Comparison of ENCODE assay signal across 14 cellular contexts in the genomic region with DNA sequence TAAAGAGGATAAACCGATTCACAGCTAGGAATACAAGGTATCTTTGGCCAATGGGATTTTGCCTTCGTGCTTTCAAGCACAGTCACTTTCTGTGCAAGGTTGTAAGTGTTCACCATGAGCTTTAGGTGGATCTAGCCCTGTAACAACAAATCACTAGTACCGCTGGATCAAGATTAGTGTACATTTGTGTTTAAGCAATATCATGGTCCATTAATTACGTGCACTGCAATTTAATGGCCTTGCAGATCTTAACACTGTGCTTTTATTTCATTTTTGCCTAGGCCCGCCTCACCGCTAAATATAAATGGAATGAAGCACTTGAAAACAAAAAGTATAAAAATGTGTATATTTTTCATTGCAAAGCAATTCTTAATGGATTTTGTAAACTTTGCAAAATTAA.
DNase-seq lines count a peak whose midpoint lies in the region; ATAC-seq, FAIRE-seq and TF ChIP-seq lines count a peak whose summit lies in the region.
"Had no signal": no experiment of that assay in that cellular context is flagged by ENCODE, and none has a peak within 500 bp of the region (broad histone marks: within the 10 kb centered on the region; RNA-seq: fewer than 3 reads in every experiment).

No MANE protein-coding gene starts in this region.

- no peaks in the 10 kb centered on the region for H3K27me3 ChIP-seq in MM.1S (replicated peaks; ENCODE audit: insufficient read depth, low read length)
- H3K27me3 ChIP-seq in astrocyte (ENCODE audit: insufficient read depth, low read length): no peaks in the 10 kb centered on the region
- peaks cover 11% of the 10 kb centered on the region for H3K27me3 ChIP-seq in smooth muscle cell (ENCODE audit: low read depth)

- no peaks in the 10 kb centered on the region for H3K9me3 Mint-ChIP-seq in astrocyte (ENCODE audit: unreplicated experiment)

- no peak overlapping the region for H3K9ac ChIP-seq in MM.1S (ENCODE audit: low read length)
- H3K9ac ChIP-seq in astrocyte (ENCODE audit: low read length): no peak overlapping the region
- H3K9ac ChIP-seq in smooth muscle cell (ENCODE audit: low read depth): no peak overlapping the region

- no peak overlapping the region for H3K4me3 Mint-ChIP-seq in astrocyte (ENCODE audit: unreplicated experiment)
- H3K4me3 Mint-ChIP-seq: B cell; CD4-positive, alpha-beta T cell had no signal

- 92% methylated on average over 6 of the region's 6 CpGs for WGBS in smooth muscle cell (ENCODE audit: low lambda C conversion rate)

- peak overlapping the region; percentile 6; the same call in 1 of the 2 replicates for H3K4me3 ChIP-seq in MM.1S (ENCODE audit: low read length)
- H3K4me3 ChIP-seq in astrocyte (ENCODE audit: insufficient read depth, low read depth, low read length): no peak overlapping the region
- H3K4me3 ChIP-seq in smooth muscle cell: no peak overlapping the region
- H3K4me3 ChIP-seq: HAP-1 had no signal

- no peaks in the 10 kb centered on the region for H3K4me1 Mint-ChIP-seq in astrocyte (ENCODE audit: low read depth, unreplicated experiment)
- H3K4me1 Mint-ChIP-seq: B cell had no signal

- peak overlapping the region; percentile 52 for H3K4me2 ChIP-seq in MM.1S (ENCODE audit: low read depth, low read length)
- peak overlapping the region; percentile 37 for H3K4me2 ChIP-seq in astrocyte (ENCODE audit: low read length)
- peak overlapping the region; percentile 30 for H3K4me2 ChIP-seq in smooth muscle cell

- peak; percentile 30 for DNase-seq in NCI-H748 (lab: John Stamatoyannopoulos, UW; ENCODE audit: unreplicated experiment)
- DNase-seq in NCI-H748 treated with DMSO at 0.1 percent for 48 hours (lab: John Stamatoyannopoulos, UW): no peak
- DNase-seq in MM.1S: no peak
- no peak for DNase-seq in astrocyte (ENCODE audit: low read depth)
- DNase-seq in smooth muscle cell (lab: John Stamatoyannopoulos, UW; ENCODE audit: unreplicated experiment): no peak
- no peak for DNase-seq in activated gamma-delta T cell (lab: John Stamatoyannopoulos, UW)
- DNase-seq: Calu3, DMS 273 treated with DMSO at 0.1 percent for 48 hours had no signal

- TF ChIP-seq CTCF in MM.1S (IDR thresholded peaks at IDR 0.05; ENCODE audit: low read length) (no peak), astrocyte (IDR thresholded peaks at IDR 0.05; ENCODE audit: insufficient read depth, low read depth, low read length) (no peak), smooth muscle cell (IDR thresholded peaks at IDR 0.05; ENCODE audit: borderline replicate concordance, insufficient read depth, poor library complexity, severe bottlenecking) (no peak)

- no peak overlapping the region for H3K27ac ChIP-seq in MM.1S (ENCODE audit: low read length)
- H3K27ac ChIP-seq in astrocyte (ENCODE audit: low read depth, low read length): no peak overlapping the region
- no peak overlapping the region for H3K27ac ChIP-seq in smooth muscle cell (ENCODE audit: low read depth)

- ATAC-seq in HG03095 (IDR thresholded peaks at IDR 0.05; ENCODE audit: unreplicated experiment): no peak

- H4K20me1 ChIP-seq in MM.1S (ENCODE audit: insufficient read depth, low read length) (no peaks in the 10 kb centered on the region), astrocyte (ENCODE audit: insufficient read depth, low read length) (no peaks in the 10 kb centered on the region), smooth muscle cell (ENCODE audit: low read depth) (no peaks in the 10 kb centered on the region)

- no peaks in the 10 kb centered on the region for H3K9me3 ChIP-seq in MM.1S (replicated peaks; ENCODE audit: insufficient read depth, low read length)
- no peaks in the 10 kb centered on the region for H3K9me3 ChIP-seq in astrocyte (ENCODE audit: insufficient read depth, low read depth, low read length)
- no peaks in the 10 kb centered on the region for H3K9me3 ChIP-seq in smooth muscle cell (replicated peaks; ENCODE audit: low read depth)

- no peaks in the 10 kb centered on the region for H3K79me2 ChIP-seq in MM.1S (ENCODE audit: low read length)
- H3K79me2 ChIP-seq in astrocyte (ENCODE audit: insufficient read depth, low read length): no peaks in the 10 kb centered on the region
- no peaks in the 10 kb centered on the region for H3K79me2 ChIP-seq in smooth muscle cell (ENCODE audit: low read depth)

- no peak overlapping the region for H3K27ac Mint-ChIP-seq in astrocyte (ENCODE audit: unreplicated experiment)
- H3K27ac Mint-ChIP-seq: B cell; CD4-positive, alpha-beta T cell had no signal

- H3K27me3 Mint-ChIP-seq in astrocyte (ENCODE audit: low read depth, unreplicated experiment): no peaks in the 10 kb centered on the region
- H3K27me3 Mint-ChIP-seq: B cell had no signal

- H3K36me3 ChIP-seq in MM.1S (replicated peaks; ENCODE audit: insufficient read depth, low read length) (no peaks in the 10 kb centered on the region), astrocyte (ENCODE audit: insufficient read depth, low read length) (no peaks in the 10 kb centered on the region), smooth muscle cell (ENCODE audit: low read depth) (no peaks in the 10 kb centered on the region)
- H3K36me3 ChIP-seq: HAP-1 had no signal

- H3K4me1 ChIP-seq in MM.1S (ENCODE audit: low read length) (no peaks in the 10 kb centered on the region), astrocyte (ENCODE audit: insufficient read depth, low read length) (no peaks in the 10 kb centered on the region), smooth muscle cell (ENCODE audit: low read depth) (no peaks in the 10 kb centered on the region)
- H3K4me1 ChIP-seq: HAP-1 had no signal

- H2AFZ ChIP-seq in MM.1S (ENCODE audit: low read length) (peak overlapping the region; percentile 28; the same call in 1 of the 2 replicates), astrocyte (ENCODE audit: low read depth, low read length) (no peak overlapping the region), smooth muscle cell (ENCODE audit: low read depth) (no peak overlapping the region)

- no peak for FAIRE-seq in astrocyte (lab: Jason Lieb, UNC)
- FAIRE-seq: GM12892, H1 had no signal

- H3K36me3 Mint-ChIP-seq in astrocyte (ENCODE audit: low read depth, unreplicated experiment): no peaks in the 10 kb centered on the region

- H3F3A ChIP-seq in MM.1S (ENCODE audit: insufficient read depth, low read length): no peaks in the 10 kb centered on the region
- H3F3A ChIP-seq in smooth muscle cell (ENCODE audit: low read depth): no peaks in the 10 kb centered on the region

- H3K9me2 ChIP-seq in MM.1S (replicated peaks; ENCODE audit: insufficient read depth, low read length): no peaks in the 10 kb centered on the region
